Comparison of ENCODE assay signal across 8 cellular contexts in the genomic region with DNA sequence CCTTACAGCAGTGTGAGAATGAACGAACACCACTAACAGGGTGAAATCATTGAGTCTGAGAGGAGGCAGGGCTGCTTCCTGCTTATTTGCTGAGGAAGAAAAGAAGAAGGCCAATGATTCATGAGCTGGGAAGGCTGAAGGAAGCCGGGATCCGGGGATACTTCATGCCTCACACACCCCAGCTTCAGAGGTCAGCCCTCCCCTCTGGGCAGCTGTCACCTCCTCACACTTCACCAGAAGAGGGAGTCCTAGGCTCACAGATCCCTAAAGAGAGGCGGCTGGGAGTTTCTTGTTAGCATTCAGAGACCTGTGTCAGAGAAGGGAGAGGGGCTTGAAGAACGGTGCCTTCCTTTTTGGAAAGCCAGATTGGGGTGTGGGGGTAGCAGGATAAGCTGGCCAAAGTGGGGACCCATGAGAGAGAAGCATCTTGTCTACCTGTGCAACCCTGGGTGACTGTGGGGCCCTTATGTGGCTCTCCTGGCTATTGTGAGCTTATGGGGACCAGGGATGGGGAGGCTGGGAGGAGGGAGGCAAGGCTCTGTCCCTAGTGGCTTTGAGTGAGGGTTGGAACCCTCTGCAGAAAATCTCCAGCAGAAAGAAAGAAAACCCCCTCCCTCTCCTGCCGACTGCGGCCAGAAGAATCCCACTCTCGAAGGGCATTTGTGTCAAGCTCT.
DNase-seq lines count a peak whose midpoint lies in the region; ATAC-seq and TF ChIP-seq lines count a peak whose summit lies in the region.

No MANE protein-coding gene starts in this region.

- H3K4me3 ChIP-seq in right atrium auricular region (no peak overlapping the region), Panc1 (ENCODE audit: low read depth in 2 of 2, low read length in 2 of 2) (no peak overlapping the region)

- intact Hi-C loops in Right ventricle myocardium superior (cut with DNase I) = loop anchor here (5.0 kb wide), 1 partner anchor 931 kb away; no protein-coding TSS in a partner anchor
- intact Hi-C loops in Panc1 (cut with micrococcal nuclease; ENCODE audit: unreplicated experiment) = loop anchor here (10.0 kb wide), 1 partner anchor 753 kb away; no protein-coding TSS in a partner anchor
- intact Hi-C loops in left cardiac atrium (cut with DNase I) = loop anchor here in 1 of 2 donors (10.0 kb wide), 1 partner anchor 933 kb away; no protein-coding TSS in a partner anchor

- H3K27me3 ChIP-seq in right atrium auricular region = no peaks in the 10 kb centered on the region
- H3K27me3 ChIP-seq in Panc1 (ENCODE audit: control insufficient read depth, insufficient read depth, low read length) = no peaks in the 10 kb centered on the region; the same call in 1 of the 2 replicates

- CTCF ChIA-PET in Panc1 (lab: Charles Lee) = interaction anchor here (0.8 to 1.2 kb wide), 3 partner anchors 34 to 933 kb away, joined by 3 read pairs; no protein-coding TSS in a partner anchor

- H3K36me3 ChIP-seq in right atrium auricular region (no peaks in the 10 kb centered on the region), Panc1 (ENCODE audit: control insufficient read depth, insufficient read depth, low read length) (no peaks in the 10 kb centered on the region)

- TF ChIP-seq CTCF in right atrium auricular region (IDR thresholded peaks at IDR 0.05) (peak in 1 of 2 donors; percentile 67), Panc1 (IDR thresholded peaks at IDR 0.05) (peak; percentile 73)

- in situ Hi-C loops in Panc1 (cut with HindIII; ENCODE audit: low pct_unique_long_range_greater_than_20kb, low sequenced_read_pairs) = no loop called here

- ATAC-seq in Right ventricle myocardium superior (ENCODE audit: poor library complexity) = peak; percentile 85
- peak; percentile 95 for ATAC-seq in Panc1
- peak; percentile 67 to 84 for ATAC-seq in left cardiac atrium
- ATAC-seq in HG03469 (IDR thresholded peaks at IDR 0.05; ENCODE audit: unreplicated experiment) = no peak

- no peak for DNase-seq in Right ventricle myocardium superior
- no peak for DNase-seq in right atrium auricular region (ENCODE audit: low spot score)
- peak; percentile 54 for DNase-seq in KG1 (lab: John Stamatoyannopoulos, UW)
- peak; percentile 27 for DNase-seq in Panc1 (ENCODE audit: low read depth, low spot score)
- DNase-seq in activated naive CD8-positive, alpha-beta T cell treated with anti-CD3 and anti-CD28 coated beads, Interleukin-2, amount 50 U/mL, for 16 hours (ENCODE audit: low read depth, low spot score) = peak; percentile 11
- peak; percentile 37 for DNase-seq in left cardiac atrium
- DNase-seq in renal cortical epithelial cell (ENCODE audit: low read depth) = peak; percentile 71

- H3K4me1 ChIP-seq in right atrium auricular region (no peaks in the 10 kb centered on the region), Panc1 (ENCODE audit: control insufficient read depth, insufficient read depth, low read length) (no peaks in the 10 kb centered on the region)

- H3K27ac ChIP-seq in right atrium auricular region (no peak overlapping the region), Panc1 (ENCODE audit: low read length) (no peak overlapping the region)

- peaks cover 0 to 10% of the 10 kb centered on the region in 2 donors for H3K9me3 ChIP-seq in right atrium auricular region
- no peaks in the 10 kb centered on the region for H3K9me3 ChIP-seq in Panc1 (ENCODE audit: control insufficient read depth, insufficient read depth, low read depth, low read length)

- no TSS peak for BruUV-seq in Panc1 (replicated peaks; lab: Mats Ljungman, UMichigan)

- POLR2A ChIA-PET in Panc1 (lab: Charles Lee) = no interaction called here

Comparison
In these comparisons a context has a peak if more than half of its experiments do, and no peak if none do; other contexts are left out.
1. DNase-seq: peak in KG1 (single experiment), Panc1 (single experiment), activated naive CD8-positive, alpha-beta T cell treated with anti-CD3 and anti-CD28 coated beads, Interleukin-2, amount 50 U/mL, for 16 hours (single experiment), left cardiac atrium (single experiment) and renal cortical epithelial cell (single experiment); none in Right ventricle myocardium superior (single experiment) and right atrium auricular region (single experiment).